In genomic region chr10:28432210-28432676, GRCh38 we compare ENCODE assay signal across 8 cellular contexts.
A peak's percentile ranks its signal among the peaks of the same experiment; 100 is the strongest.
DNase-seq lines count a peak whose midpoint lies in the region; ATAC-seq and TF ChIP-seq lines count a peak whose summit lies in the region.

No MANE protein-coding gene starts in this region.

- intact Hi-C loops in activated B cell treated with CpG ODN at 0.5 μM for 24 hours (cut with micrococcal nuclease): loop anchor here (1.0 to 10.0 kb wide), 4 partner anchors 100 to 873 kb away; no protein-coding TSS in a partner anchor
- intact Hi-C loops in mucosa of descending colon (cut with DNase I, micrococcal nuclease): loop anchor here in 1 of 2 donors (10.0 kb wide), 1 partner anchor 163 kb away; no protein-coding TSS in a partner anchor
- intact Hi-C loops in uterus (cut with DNase I; ENCODE audit: low total_unique reads): no loop called here

- CTCF ChIA-PET in activated B cell treated with CpG ODN at 0.5 μM for 24 hours (lab: Charles Lee): interaction anchor here (0.6 to 1.9 kb wide), 5 partner anchors 13 to 1062 kb away, joined by 4 to 5 read pairs (median 4); no protein-coding TSS in a partner anchor

- H3K4me1 ChIP-seq in mucosa of descending colon (ENCODE audit: low read depth) (no peaks in the 10 kb centered on the region), uterus (no peaks in the 10 kb centered on the region)

- TF ChIP-seq CTCF in activated B cell treated with CpG ODN at 0.5 μM for 24 hours (IDR thresholded peaks at IDR 0.05): peak; percentile 75
- TF ChIP-seq CTCF in mucosa of descending colon (IDR thresholded peaks at IDR 0.05): peak; percentile 62
- peak; percentile 57 to 68 (median 61) for TF ChIP-seq CTCF in uterus (IDR thresholded peaks at IDR 0.05)

- H3K4me3 ChIP-seq in mucosa of descending colon (no peak overlapping the region), uterus (no peak overlapping the region)

- POLR2A ChIA-PET in activated B cell treated with CpG ODN at 0.5 μM for 24 hours (lab: Charles Lee): no interaction called here

- no peaks in the 10 kb centered on the region for H3K27me3 ChIP-seq in uterus

- H3K9me3 ChIP-seq in mucosa of descending colon (no peaks in the 10 kb centered on the region), uterus (no peaks in the 10 kb centered on the region)

- DNase-seq in stimulated activated CD4-positive, alpha-beta T cell treated with anti-CD3 and anti-CD28 coated beads, Interleukin-15, amount 100 ng/mL, for 24 hours: peak; percentile 22
- no peak for DNase-seq in stimulated activated CD4-positive, alpha-beta T cell treated with anti-CD3 and anti-CD28 coated beads, Interleukin-1b, Interleukin-23, amount 100 ng/mL, for 48 hours
- DNase-seq in NCI-H2196 treated with DMSO at 0.1 percent for 48 hours (lab: John Stamatoyannopoulos, UW; ENCODE audit: unreplicated experiment): peak; percentile 43
- no peak for DNase-seq in activated B cell treated with CpG ODN at 0.5 μM for 24 hours
- peak; percentile 24 for DNase-seq in epithelial cell of prostate (ENCODE audit: low read depth, low spot score)
- DNase-seq in mucosa of descending colon: peak in 2 of 3 donors; percentile 34 to 60
- DNase-seq in uterus: peak; percentile 23 to 29

- peak overlapping the region; percentile 66 for H3K4me3 Mint-ChIP-seq in activated B cell treated with CpG ODN at 0.5 μM for 24 hours

- no peak for TF ChIP-seq POLR2A in uterus (IDR thresholded peaks at IDR 0.05)

- H3K27ac Mint-ChIP-seq in activated B cell treated with CpG ODN at 0.5 μM for 24 hours: no peak overlapping the region

- no peaks in the 10 kb centered on the region for H3K27me3 Mint-ChIP-seq in activated B cell treated with CpG ODN at 0.5 μM for 24 hours

- H3K4me1 Mint-ChIP-seq in activated B cell treated with CpG ODN at 0.5 μM for 24 hours: peaks cover 6% of the 10 kb centered on the region

- ATAC-seq in HG02981 (IDR thresholded peaks at IDR 0.05; ENCODE audit: unreplicated experiment) (peak; percentile 60), activated B cell treated with CpG ODN at 0.5 μM for 24 hours (ENCODE audit: low read depth) (peak; percentile 58), mucosa of descending colon (peak; percentile 96)

- H3K36me3 Mint-ChIP-seq in activated B cell treated with CpG ODN at 0.5 μM for 24 hours (ENCODE audit: low read depth): no peaks in the 10 kb centered on the region

- H3K9me3 Mint-ChIP-seq in activated B cell treated with CpG ODN at 0.5 μM for 24 hours: peaks cover 5% of the 10 kb centered on the region

- no peaks in the 10 kb centered on the region for H3K36me3 ChIP-seq in mucosa of descending colon (ENCODE audit: low read depth)
- H3K36me3 ChIP-seq in uterus: no peaks in the 10 kb centered on the region

- H3K27ac ChIP-seq in epithelial cell of prostate (no peak overlapping the region), uterus (no peak overlapping the region)

Comparison
In these comparisons a context has a peak if more than half of its experiments do, and no peak if none do; other contexts are left out.
1. DNase-seq: peak in stimulated activated CD4-positive, alpha-beta T cell treated with anti-CD3 and anti-CD28 coated beads, Interleukin-15, amount 100 ng/mL, for 24 hours (single experiment), NCI-H2196 treated with DMSO at 0.1 percent for 48 hours (single experiment), epithelial cell of prostate (single experiment), mucosa of descending colon (2 of 3) and uterus (2 of 2); none in stimulated activated CD4-positive, alpha-beta T cell treated with anti-CD3 and anti-CD28 coated beads, Interleukin-1b, Interleukin-23, amount 100 ng/mL, for 48 hours (single experiment) and activated B cell treated with CpG ODN at 0.5 μM for 24 hours (single experiment).
2. Peak in every context shown above with its lines, with median percentiles within 50 percentile points of each other: ATAC-seq and CTCF ChIP-seq.